In genomic region chr5:180599981-180600553, GRCh38 we compare ENCODE assay signal across 33 cellular contexts. TPM values are rescaled to one million over a fixed set of nuclear protein-coding genes. Genes with fewer than 3 reads are reported as not detected.
A peak's percentile ranks its signal among the peaks of the same experiment; 100 is the strongest.
DNase-seq lines count a peak whose midpoint lies in the region; ATAC-seq and TF ChIP-seq lines count a peak whose summit lies in the region.
"Had no signal": no experiment of that assay in that cellular context is flagged by ENCODE, and none has a peak within 500 bp of the region (broad histone marks: within the 10 kb centered on the region; RNA-seq: fewer than 3 reads in every experiment).

No MANE protein-coding gene starts in this region.

- peak; percentile 33 for DNase-seq in activated CD8-positive, alpha-beta memory T cell treated with anti-CD3 and anti-CD28 coated beads, Interleukin-2, amount 50 U/mL, for 48 hours
- no peak for DNase-seq in activated CD8-positive, alpha-beta memory T cell treated with anti-CD3 and anti-CD28 coated beads for 24 hours
- DNase-seq in GM13977 (ENCODE audit: low spot score) = peak; percentile 16
- peak; percentile 9 for DNase-seq in activated B cell treated with CpG ODN at 0.5 μM for 24 hours
- peak; percentile 19 for DNase-seq in sciatic nerve (ENCODE audit: low spot score)
- DNase-seq in mesendoderm = no peak
- no peak for DNase-seq in DMS53 (lab: John Stamatoyannopoulos, UW)
- DNase-seq in NCI-H345 treated with DMSO at 0.1 percent for 48 hours (lab: John Stamatoyannopoulos, UW; ENCODE audit: unreplicated experiment) = no peak
- DNase-seq: activated CD4-positive, CD25-positive, alpha-beta regulatory T cell; activated CD8-positive, alpha-beta T cell treated with anti-CD3 and anti-CD28 coated beads, Interleukin-2, amount 10 ng/mL, durations not matched to agents 7 days and 5 days; activated T-cell treated with anti-CD3 and anti-CD28 coated beads, Interleukin-2, amount 50 U/mL, for 72 hours; C1 segment of cervical spinal cord; effector CD8-positive, alpha-beta T cell; Kasumi-1; midbrain; NCI-H1092; NCI-H1930; NCI-H2227 treated with DMSO at 0.1 percent for 48 hours; NCI-H82; nephron progenitor cell; stimulated activated CD4-positive, alpha-beta T cell treated with anti-CD3 and anti-CD28 coated beads, Interleukin-4, amount 100 ng/mL, for 1 hour; stimulated activated naive CD8-positive, alpha-beta T cell treated with anti-CD3 and anti-CD28 coated beads, Interleukin-15, amount 100 ng/mL, for 72 hours; T-helper 2 cell had no signal

- H3K27me3 ChIP-seq in mesendoderm (ENCODE audit: insufficient read depth, low read length, poor library complexity) = no peaks in the 10 kb centered on the region
- H3K27me3 ChIP-seq: gastroesophageal sphincter, upper lobe of right lung had no signal

- H2BK5ac ChIP-seq in mesendoderm (ENCODE audit: low read length) = no peak overlapping the region

- H4K8ac ChIP-seq in mesendoderm (ENCODE audit: low read depth, low read length) = no peak overlapping the region

- H3K4me3 Mint-ChIP-seq in activated B cell treated with CpG ODN at 0.5 μM for 24 hours = no peak overlapping the region
- H3K4me3 Mint-ChIP-seq: activated CD8-positive, alpha-beta T cell treated with anti-CD3 and anti-CD28 coated beads, Interleukin-2, amount 10 ng/mL, durations not matched to agents 7 days and 5 days; activated naive CD8-positive, alpha-beta T cell; activated T-cell treated with anti-CD3 and anti-CD28 coated beads, Interleukin-2, amount 50 U/mL, for 72 hours; nephron progenitor cell; stimulated activated naive CD8-positive, alpha-beta T cell treated with anti-CD3 and anti-CD28 coated beads, Interleukin-15, amount 100 ng/mL, for 72 hours had no signal

- H2BK120ac ChIP-seq in mesendoderm (ENCODE audit: low read depth, low read length) = no peak overlapping the region

- no peak overlapping the region for H3K27ac ChIP-seq in mesendoderm (ENCODE audit: low read depth, low read length)
- H3K27ac ChIP-seq: esophagus muscularis mucosa, gastroesophageal sphincter, upper lobe of right lung had no signal

- no peaks in the 10 kb centered on the region for H3K4me1 ChIP-seq in mesendoderm (ENCODE audit: control insufficient read depth, low read depth, low read length)
- H3K4me1 ChIP-seq: esophagus muscularis mucosa, gastroesophageal sphincter, HAP-1 had no signal

- no peak for ATAC-seq in activated B cell treated with CpG ODN at 0.5 μM for 24 hours (ENCODE audit: low read depth)
- no peak for ATAC-seq in sciatic nerve
- ATAC-seq: activated CD8-positive, alpha-beta T cell treated with anti-CD3 and anti-CD28 coated beads, Interleukin-2, amount 10 ng/mL, durations not matched to agents 7 days and 5 days; activated T-cell treated with anti-CD3 and anti-CD28 coated beads, Interleukin-2, amount 50 U/mL, for 72 hours; gastroesophageal sphincter; left colon; stimulated activated naive CD8-positive, alpha-beta T cell treated with anti-CD3 and anti-CD28 coated beads, Interleukin-15, amount 100 ng/mL, for 72 hours had no signal

- no peak overlapping the region for H3K18ac ChIP-seq in mesendoderm (ENCODE audit: low read length)

- H2BK15ac ChIP-seq in mesendoderm (replicated peaks; ENCODE audit: low read depth) = no peak overlapping the region

- WGBS in mesendoderm (ENCODE audit: extremely low coverage, insufficient coverage, low lambda C conversion rate) = no CpG with 5 or more reads among the region's 16 CpGs

- no peaks in the 10 kb centered on the region for H3K36me3 Mint-ChIP-seq in activated B cell treated with CpG ODN at 0.5 μM for 24 hours (ENCODE audit: low read depth)
- H3K36me3 Mint-ChIP-seq: activated naive CD8-positive, alpha-beta T cell had no signal

- in situ Hi-C loops in GM13977 (cut with MboI; ENCODE audit: low pct_unique_long_range_greater_than_20kb, low sequenced_read_pairs, unreplicated experiment) = no loop called here

- no peaks in the 10 kb centered on the region for H3K79me2 ChIP-seq in mesendoderm (ENCODE audit: control insufficient read depth, insufficient read depth, low read length)

- H3K23ac ChIP-seq in mesendoderm (ENCODE audit: low read length) = no peak overlapping the region

- intact Hi-C loops in activated B cell treated with CpG ODN at 0.5 μM for 24 hours (cut with micrococcal nuclease) = no loop called here
- intact Hi-C loops in sciatic nerve (cut with DNase I) = no loop called here

- no peak overlapping the region for H4K5ac ChIP-seq in mesendoderm (ENCODE audit: low read length)

- H3K27ac Mint-ChIP-seq in activated B cell treated with CpG ODN at 0.5 μM for 24 hours = no peak overlapping the region
- H3K27ac Mint-ChIP-seq: activated CD8-positive, alpha-beta T cell treated with anti-CD3 and anti-CD28 coated beads, Interleukin-2, amount 10 ng/mL, durations not matched to agents 7 days and 5 days; activated naive CD8-positive, alpha-beta T cell; activated T-cell treated with anti-CD3 and anti-CD28 coated beads, Interleukin-2, amount 50 U/mL, for 72 hours; nephron progenitor cell had no signal

- CTCF ChIA-PET in activated B cell treated with CpG ODN at 0.5 μM for 24 hours (lab: Charles Lee) = no interaction called here

- no peak overlapping the region for H3K4me2 ChIP-seq in mesendoderm (ENCODE audit: low read length)
- H3K4me2 ChIP-seq: smooth muscle cell had no signal

- TF ChIP-seq CTCF in GM13977 (IDR thresholded peaks at IDR 0.05; ENCODE audit: extremely low read depth, insufficient read depth, missing control alignments) = no peak
- no peak for TF ChIP-seq CTCF in activated B cell treated with CpG ODN at 0.5 μM for 24 hours (IDR thresholded peaks at IDR 0.05)

- no peak overlapping the region for H2AK5ac ChIP-seq in mesendoderm (ENCODE audit: low read length)

- H3K79me1 ChIP-seq in mesendoderm (ENCODE audit: low read length) = no peaks in the 10 kb centered on the region

- no peak overlapping the region for H3K4me3 ChIP-seq in mesendoderm (ENCODE audit: low read length)
- H3K4me3 ChIP-seq: esophagus muscularis mucosa, gastroesophageal sphincter, HAP-1, smooth muscle cell, upper lobe of right lung had no signal

- no peak overlapping the region for H3K4ac ChIP-seq in mesendoderm (ENCODE audit: low read depth, low read length)

- no peak overlapping the region for H3K56ac ChIP-seq in mesendoderm (ENCODE audit: low read length)

- no peaks in the 10 kb centered on the region for H3K27me3 Mint-ChIP-seq in activated B cell treated with CpG ODN at 0.5 μM for 24 hours
- H3K27me3 Mint-ChIP-seq: activated naive CD8-positive, alpha-beta T cell; stimulated activated naive CD8-positive, alpha-beta T cell treated with anti-CD3 and anti-CD28 coated beads, Interleukin-15, amount 100 ng/mL, for 72 hours had no signal

- no peak overlapping the region for H3K9ac ChIP-seq in mesendoderm (ENCODE audit: low read length)

- POLR2A ChIA-PET in activated B cell treated with CpG ODN at 0.5 μM for 24 hours (lab: Charles Lee) = no interaction called here

- no peaks in the 10 kb centered on the region for H3K36me3 ChIP-seq in mesendoderm (ENCODE audit: control insufficient read depth, insufficient read depth, low read length)
- H3K36me3 ChIP-seq: esophagus muscularis mucosa, gastroesophageal sphincter, HAP-1, upper lobe of right lung had no signal

- H3K9me3 Mint-ChIP-seq in activated B cell treated with CpG ODN at 0.5 μM for 24 hours = no peaks in the 10 kb centered on the region
- H3K9me3 Mint-ChIP-seq: activated T-cell treated with anti-CD3 and anti-CD28 coated beads, Interleukin-2, amount 50 U/mL, for 72 hours; nephron progenitor cell; stimulated activated naive CD8-positive, alpha-beta T cell treated with anti-CD3 and anti-CD28 coated beads, Interleukin-15, amount 100 ng/mL, for 72 hours had no signal

- H3K4me1 Mint-ChIP-seq in activated B cell treated with CpG ODN at 0.5 μM for 24 hours = no peaks in the 10 kb centered on the region
- H3K4me1 Mint-ChIP-seq: stimulated activated naive CD8-positive, alpha-beta T cell treated with anti-CD3 and anti-CD28 coated beads, Interleukin-15, amount 100 ng/mL, for 72 hours had no signal

RNA-seq across cellular contexts. Expression of gene SCGB3A1, which starts 8.8 kb away (rescaled TPM):
- total RNA-seq in activated B cell treated with CpG ODN at 0.5 μM for 24 hours (not detected in 2 replicates), sciatic nerve (not detected)
- polyA plus RNA-seq in mesendoderm (2013, experiment 1 of 2) = not detected
- polyA plus RNA-seq in mesendoderm (2013, experiment 2 of 2) = not detected
- total RNA-seq: activated CD8-positive, alpha-beta T cell treated with anti-CD3 and anti-CD28 coated beads, Interleukin-2, amount 10 ng/mL, durations not matched to agents 7 days and 5 days; activated T-cell treated with anti-CD3 and anti-CD28 coated beads, Interleukin-2, amount 50 U/mL, for 72 hours; cerebellum; G401; left colon; pulmonary artery endothelial cell; smooth muscle cell had no signal
- polyA plus RNA-seq: smooth muscle cell had no signal

RNA-seq across cellular contexts. Expression of gene FLT4, which starts 49.3 kb away (rescaled TPM):
- not detected in 2 replicates for total RNA-seq in activated B cell treated with CpG ODN at 0.5 μM for 24 hours
- 11.7 TPM for total RNA-seq in sciatic nerve
- polyA plus RNA-seq in mesendoderm (2013, experiment 1 of 2) = 1.9 TPM
- 2.4 TPM for polyA plus RNA-seq in mesendoderm (2013, experiment 2 of 2)
- total RNA-seq: smooth muscle cell had no signal
- polyA plus RNA-seq: smooth muscle cell had no signal

Comparison
In these comparisons a context has a peak if more than half of its experiments do, and no peak if none do; other contexts are left out.
1. DNase-seq: peak in activated CD8-positive, alpha-beta memory T cell treated with anti-CD3 and anti-CD28 coated beads, Interleukin-2, amount 50 U/mL, for 48 hours (single experiment), GM13977 (single experiment), activated B cell treated with CpG ODN at 0.5 μM for 24 hours (single experiment) and sciatic nerve (single experiment); none in activated CD8-positive, alpha-beta memory T cell treated with anti-CD3 and anti-CD28 coated beads for 24 hours (single experiment), mesendoderm (single experiment), DMS53 (single experiment) and NCI-H345 treated with DMSO at 0.1 percent for 48 hours (single experiment).
2. RNA of gene FLT4, which starts 49.3 kb away (total RNA-seq): 11.7 TPM in sciatic nerve (single experiment); not detected in activated B cell treated with CpG ODN at 0.5 μM for 24 hours; every median in the first group is over 10 times any median in the second.